Comparison of ENCODE assay signal across 9 cellular contexts in the genomic region with DNA sequence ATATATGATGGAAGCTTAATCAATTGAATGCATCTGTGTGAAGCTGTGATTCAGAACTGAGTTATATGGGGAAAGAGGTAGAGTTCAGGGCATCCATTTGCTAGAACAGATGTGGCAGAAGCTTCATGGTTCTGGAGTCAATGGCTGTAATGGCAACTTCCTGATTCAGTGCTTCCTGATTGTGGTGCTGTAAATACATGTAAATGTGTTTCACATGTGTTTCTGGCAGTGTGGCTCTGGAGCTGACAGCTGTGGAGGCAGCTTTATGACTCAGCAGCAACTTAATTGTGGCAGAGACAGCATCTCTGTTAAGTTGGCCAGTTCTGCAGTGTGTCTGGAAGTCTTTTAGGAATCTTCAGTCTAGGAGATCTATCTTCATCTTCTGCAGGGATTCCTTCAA.
DNase-seq lines count a peak whose midpoint lies in the region; TF ChIP-seq lines count a peak whose summit lies in the region.
"Had no signal": no experiment of that assay in that cellular context is flagged by ENCODE, and none has a peak within 500 bp of the region (broad histone marks: within the 10 kb centered on the region; RNA-seq: fewer than 3 reads in every experiment).

No MANE protein-coding gene starts in this region.

- TF ChIP-seq POLR2A in erythroblast (IDR thresholded peaks at IDR 0.05; ENCODE audit: low read length): no peak

- peaks cover 12% of the 10 kb centered on the region for H3K4me1 Mint-ChIP-seq in HFFc6 (ENCODE audit: low read depth)

- no peaks in the 10 kb centered on the region for H3K9me3 Mint-ChIP-seq in HFFc6

- DNase-seq in EL (peak; percentile 55), HFFc6 (peak; percentile 32), NCI-H446 treated with DMSO at 0.1 percent for 48 hours (lab: John Stamatoyannopoulos, UW) (peak; percentile 25), fibroblast of the conjunctiva (ENCODE audit: low read depth) (peak; percentile 44), erythroblast (lab: John Stamatoyannopoulos, UW) (no peak), GM13977 (ENCODE audit: low spot score) (no peak), germinal center (ENCODE audit: low spot score) (no peak)
- DNase-seq in activated CD4-positive, CD25-positive, alpha-beta regulatory T cell treated with anti-CD3 and anti-CD28 coated beads, Interleukin-2, amount 50 U/mL, for 72 hours: no peak
- DNase-seq: NCI-H1417 treated with DMSO at 0.1 percent for 48 hours had no signal

- peaks cover 1% of the 10 kb centered on the region; the same call in 1 of the 2 replicates for H3K27me3 Mint-ChIP-seq in HFFc6 (ENCODE audit: insufficient read depth)

- H3K27ac Mint-ChIP-seq in HFFc6: no peak overlapping the region

- no peak overlapping the region for H3K4me3 Mint-ChIP-seq in HFFc6

- TF ChIP-seq CTCF in HFFc6 (IDR thresholded peaks at IDR 0.05): no peak
- no peak for TF ChIP-seq CTCF in GM13977 (IDR thresholded peaks at IDR 0.05; ENCODE audit: extremely low read depth, insufficient read depth, missing control alignments)

- in situ Hi-C loops in GM13977 (cut with MboI; ENCODE audit: low pct_unique_long_range_greater_than_20kb, low sequenced_read_pairs, unreplicated experiment): no loop called here

- H3K36me3 Mint-ChIP-seq in HFFc6 (ENCODE audit: low read depth): no peaks in the 10 kb centered on the region

Comparison
In these comparisons a context has a peak if more than half of its experiments do, and no peak if none do; other contexts are left out.
1. DNase-seq: peak in EL (single experiment), HFFc6 (single experiment), NCI-H446 treated with DMSO at 0.1 percent for 48 hours (single experiment) and fibroblast of the conjunctiva (single experiment); none in activated CD4-positive, CD25-positive, alpha-beta regulatory T cell treated with anti-CD3 and anti-CD28 coated beads, Interleukin-2, amount 50 U/mL, for 72 hours (single experiment), erythroblast (0 of 2), GM13977 (single experiment) and germinal center (single experiment).